ENCODE assay signal across 22 cellular contexts in genomic region chr6:26161322-26161721, GRCh38.
DNase-seq lines count a peak whose midpoint lies in the region; ATAC-seq and TF ChIP-seq lines count a peak whose summit lies in the region.
"Had no signal": no experiment of that assay in that cellular context is flagged by ENCODE, and none has a peak within 500 bp of the region (broad histone marks: within the 10 kb centered on the region; RNA-seq: fewer than 3 reads in every experiment).

No MANE protein-coding gene starts in this region.

- no peaks in the 10 kb centered on the region for H3K9me2 ChIP-seq in PC-9 (ENCODE audit: insufficient read depth)

- H3K27ac ChIP-seq in PC-9 = no peak overlapping the region
- H3K27ac ChIP-seq: GM23248, left lung had no signal

- H2AFZ ChIP-seq in PC-9 = no peak overlapping the region
- H2AFZ ChIP-seq: GM23248 had no signal

- H3K9me3 Mint-ChIP-seq in activated CD4-positive, alpha-beta T cell treated with anti-CD3 and anti-CD28 coated beads, Interleukin-2, amount 10 ng/mL, durations not matched to agents 7 days and 5 days = no peaks in the 10 kb centered on the region
- peaks cover 11% of the 10 kb centered on the region for H3K9me3 Mint-ChIP-seq in HFFc6
- H3K9me3 Mint-ChIP-seq in neural crest cell = no peaks in the 10 kb centered on the region
- H3K9me3 Mint-ChIP-seq: IgD-negative memory B cell had no signal

- no peak for ATAC-seq in T-helper 17 cell
- no peak for ATAC-seq in GM21447 (IDR thresholded peaks at IDR 0.05; ENCODE audit: unreplicated experiment)
- ATAC-seq: activated CD4-positive, alpha-beta T cell treated with anti-CD3 and anti-CD28 coated beads for 36 hours; left lung had no signal

- no peaks in the 10 kb centered on the region; the same call in 1 of the 2 replicates for H3K36me3 ChIP-seq in PC-9 (ENCODE audit: low read depth)
- H3K36me3 ChIP-seq: left lung had no signal

- H4K20me1 ChIP-seq in PC-9 (ENCODE audit: insufficient read depth) = no peaks in the 10 kb centered on the region

- peaks cover 30% of the 10 kb centered on the region for H3F3A ChIP-seq in PC-9 (ENCODE audit: insufficient read depth, low read depth)

- BruUV-seq in PC-9 (replicated peaks; lab: Mats Ljungman, UMichigan) = no TSS peak

- H3K9me3 ChIP-seq in T-helper 17 cell (ENCODE audit: control insufficient read depth, low read length, poor library complexity, severe bottlenecking) (no peaks in the 10 kb centered on the region), PC-9 (ENCODE audit: insufficient read depth, low read depth) (no peaks in the 10 kb centered on the region)
- H3K9me3 ChIP-seq: left lung had no signal

- H3K27ac Mint-ChIP-seq in activated CD4-positive, alpha-beta T cell treated with anti-CD3 and anti-CD28 coated beads, Interleukin-2, amount 10 ng/mL, durations not matched to agents 7 days and 5 days = no peak overlapping the region
- H3K27ac Mint-ChIP-seq in HFFc6 (peak overlapping the region; percentile 49), T-helper 17 cell (peak overlapping the region; percentile 98), neural crest cell (ENCODE audit: unreplicated experiment) (no peak overlapping the region)
- H3K27ac Mint-ChIP-seq: activated CD4-positive, alpha-beta T cell treated with anti-CD3 and anti-CD28 coated beads for 36 hours had no signal

- peaks cover 41% of the 10 kb centered on the region for H3K79me2 ChIP-seq in PC-9 (ENCODE audit: low read depth)

- peaks cover 57% of the 10 kb centered on the region for H3K4me1 Mint-ChIP-seq in activated CD4-positive, alpha-beta T cell treated with anti-CD3 and anti-CD28 coated beads, Interleukin-2, amount 10 ng/mL, durations not matched to agents 7 days and 5 days
- H3K4me1 Mint-ChIP-seq in HFFc6 (ENCODE audit: low read depth) = peaks cover 40% of the 10 kb centered on the region
- peaks cover 42% of the 10 kb centered on the region for H3K4me1 Mint-ChIP-seq in T-helper 17 cell
- peaks cover 30% of the 10 kb centered on the region for H3K4me1 Mint-ChIP-seq in neural crest cell

- CTCF ChIA-PET in activated CD4-positive, alpha-beta T cell treated with anti-CD3 and anti-CD28 coated beads, Interleukin-2, amount 10 ng/mL, durations not matched to agents 7 days and 5 days (lab: Charles Lee) = interaction anchor here (0.6 to 2.1 kb wide), 6 partner anchors 7 to 111 kb away, joined by 3 to 10 read pairs (median 4); a partner anchor contains a TSS
- CTCF ChIA-PET in PC-9 (lab: Charles Lee) = no interaction called here

- intact Hi-C loops in PC-9 (cut with micrococcal nuclease; ENCODE audit: unreplicated experiment) = no loop called here

- peaks cover 3% of the 10 kb centered on the region for H3K27me3 Mint-ChIP-seq in activated CD4-positive, alpha-beta T cell treated with anti-CD3 and anti-CD28 coated beads, Interleukin-2, amount 10 ng/mL, durations not matched to agents 7 days and 5 days
- H3K27me3 Mint-ChIP-seq in HFFc6 (ENCODE audit: insufficient read depth) = peaks cover 27% of the 10 kb centered on the region
- H3K27me3 Mint-ChIP-seq in T-helper 17 cell = no peaks in the 10 kb centered on the region
- H3K27me3 Mint-ChIP-seq in neural crest cell (ENCODE audit: low read depth) = peaks cover 14% of the 10 kb centered on the region
- H3K27me3 Mint-ChIP-seq: activated CD4-positive, alpha-beta T cell treated with anti-CD3 and anti-CD28 coated beads for 36 hours; IgD-negative memory B cell had no signal

- TF ChIP-seq CTCF in HFFc6 (IDR thresholded peaks at IDR 0.05) = no peak
- TF ChIP-seq CTCF in neural crest cell (conservative IDR thresholded peaks at IDR 0.05) = no peak
- TF ChIP-seq CTCF in PC-9 (conservative IDR thresholded peaks at IDR 0.05) = no peak

- H3K4me3 Mint-ChIP-seq in activated CD4-positive, alpha-beta T cell treated with anti-CD3 and anti-CD28 coated beads, Interleukin-2, amount 10 ng/mL, durations not matched to agents 7 days and 5 days = peak overlapping the region; percentile 92
- no peak overlapping the region for H3K4me3 Mint-ChIP-seq in HFFc6
- H3K4me3 Mint-ChIP-seq in T-helper 17 cell = no peak overlapping the region
- peak overlapping the region; percentile 95 for H3K4me3 Mint-ChIP-seq in neural crest cell
- H3K4me3 Mint-ChIP-seq: activated CD4-positive, alpha-beta T cell treated with anti-CD3 and anti-CD28 coated beads for 36 hours had no signal

- POLR2A ChIA-PET in activated CD4-positive, alpha-beta T cell treated with anti-CD3 and anti-CD28 coated beads, Interleukin-2, amount 10 ng/mL, durations not matched to agents 7 days and 5 days (lab: Charles Lee) = interaction anchor here (0.9 to 2.0 kb wide), 3 partner anchors 11 to 37 kb away, joined by 3 to 6 read pairs (median 5); a partner anchor contains a TSS
- POLR2A ChIA-PET in PC-9 (lab: Charles Lee; ENCODE audit: unreplicated experiment) = interaction anchor here (0.6 to 0.8 kb wide), 3 partner anchors 32 to 35 kb away, joined by 3 to 5 read pairs (median 3); no protein-coding TSS in a partner anchor

- H3K4me1 ChIP-seq in PC-9 (replicated peaks; ENCODE audit: insufficient read depth) = peaks cover 8% of the 10 kb centered on the region

- no peaks in the 10 kb centered on the region for H3K27me3 ChIP-seq in PC-9 (ENCODE audit: insufficient read depth, low read depth)
- H3K27me3 ChIP-seq: left lung had no signal

- H3K4me2 ChIP-seq in PC-9 = no peak overlapping the region; the same call in 1 of the 2 replicates

- no peak for DNase-seq in activated CD4-positive, alpha-beta T cell treated with anti-CD3 and anti-CD28 coated beads, Interleukin-2, amount 10 ng/mL, durations not matched to agents 7 days and 5 days
- no peak for DNase-seq in activated CD4-positive, alpha-beta T cell treated with anti-CD3 and anti-CD28 coated beads, Interleukin-2, amount 50 U/mL, for 1 hour
- no peak for DNase-seq in HFFc6
- DNase-seq in T-helper 17 cell = no peak
- no peak for DNase-seq in neural crest cell (ENCODE audit: low read depth, low spot score)
- no peak for DNase-seq in PC-9
- no peak for DNase-seq in HUDEP-2 (lab: John Stamatoyannopoulos, UW; ENCODE audit: unreplicated experiment in 76 of 76)
- DNase-seq: activated CD4-positive, alpha-beta T cell treated with anti-CD3 and anti-CD28 coated beads for 36 hours; activated gamma-delta T cell treated with Interleukin-2 at 50 U/mL for 16 hours; activated T-cell treated with anti-CD3 and anti-CD28 coated beads for 4 hours; amygdala; C1 segment of cervical spinal cord; caudate nucleus; dermis blood vessel endothelial cell; DMS 273 treated with DMSO at 0.1 percent for 48 hours; GDM1; GM23248; head of caudate nucleus; nucleus accumbens had no signal

- peaks cover 37% of the 10 kb centered on the region for H3K36me3 Mint-ChIP-seq in activated CD4-positive, alpha-beta T cell treated with anti-CD3 and anti-CD28 coated beads, Interleukin-2, amount 10 ng/mL, durations not matched to agents 7 days and 5 days (ENCODE audit: low read depth)
- H3K36me3 Mint-ChIP-seq in HFFc6 (ENCODE audit: low read depth) (peaks cover 13% of the 10 kb centered on the region; the same call in 1 of the 2 replicates), T-helper 17 cell (ENCODE audit: low read depth) (peaks cover 7% of the 10 kb centered on the region), neural crest cell (ENCODE audit: low read depth) (peaks cover 10% of the 10 kb centered on the region)

- no peak overlapping the region for H3K4me3 ChIP-seq in PC-9
- H3K4me3 ChIP-seq: GM23248, left lung had no signal

Comparison
In these comparisons a context has a peak if more than half of its experiments do, and no peak if none do; other contexts are left out.
1. H3K27ac Mint-ChIP-seq: peak in HFFc6 (single experiment) and T-helper 17 cell (single experiment); none in activated CD4-positive, alpha-beta T cell treated with anti-CD3 and anti-CD28 coated beads, Interleukin-2, amount 10 ng/mL, durations not matched to agents 7 days and 5 days (single experiment) and neural crest cell (single experiment).
2. H3K4me3 Mint-ChIP-seq: peak in activated CD4-positive, alpha-beta T cell treated with anti-CD3 and anti-CD28 coated beads, Interleukin-2, amount 10 ng/mL, durations not matched to agents 7 days and 5 days (single experiment) and neural crest cell (single experiment); none in HFFc6 (single experiment) and T-helper 17 cell (single experiment).